8 cellular contexts compared by ENCODE assay signal in genomic region chr10:50554995-50555568, GRCh38.
DNase-seq lines count a peak whose midpoint lies in the region; ATAC-seq, FAIRE-seq and TF ChIP-seq lines count a peak whose summit lies in the region.

No MANE protein-coding gene starts in this region.

- no peak overlapping the region for H4K8ac ChIP-seq in neuronal stem cell (ENCODE audit: low read depth, low read length)

- H3K9me3 ChIP-seq in mucosa of descending colon, result no peaks in the 10 kb centered on the region
- H3K9me3 ChIP-seq in neuronal stem cell (replicated peaks in 1 of 2; ENCODE audit: control insufficient read depth in 2 of 2, insufficient read depth in 1 of 2, low read depth in 1 of 2, low read length in 2 of 2), result no peaks in the 10 kb centered on the region

- peak; percentile 52 for ATAC-seq in mucosa of descending colon
- ATAC-seq in HG03095 (IDR thresholded peaks at IDR 0.05; ENCODE audit: unreplicated experiment), result no peak

- no peak overlapping the region for H4K91ac ChIP-seq in neuronal stem cell (ENCODE audit: low read depth, low read length, poor library complexity)

- DNase-seq in COLO668 (lab: John Stamatoyannopoulos, UW; ENCODE audit: unreplicated experiment), result peak; percentile 9
- peak; percentile 35 for DNase-seq in HT1080 (ENCODE audit: low read depth)
- DNase-seq in dedifferentiated amniotic fluid mesenchymal stem cell (ENCODE audit: extremely low spot score), result peak; percentile 45
- no peak for DNase-seq in mucosa of descending colon
- DNase-seq in Ammon's horn (ENCODE audit: low spot score), result no peak
- DNase-seq in neuronal stem cell (ENCODE audit: low spot score), result no peak
- DNase-seq in GM12892 (ENCODE audit: insufficient read length), result no peak

- H2BK5ac ChIP-seq in neuronal stem cell (ENCODE audit: low read length), result no peak overlapping the region

- no peak overlapping the region for H3K4me3 ChIP-seq in mucosa of descending colon
- H3K4me3 ChIP-seq in neuronal stem cell (ENCODE audit: low read length in 2 of 2), result no peak overlapping the region

- no peak overlapping the region for H2AK5ac ChIP-seq in neuronal stem cell (ENCODE audit: low read depth, low read length)

- H3K27ac ChIP-seq in neuronal stem cell (replicated peaks; ENCODE audit: low read length), result no peak overlapping the region

- no peaks in the 10 kb centered on the region for H3K27me3 ChIP-seq in neuronal stem cell (ENCODE audit: control insufficient read depth in 3 of 3, insufficient read depth in 3 of 3, low read depth in 1 of 3, low read length in 3 of 3)

- H2BK15ac ChIP-seq in neuronal stem cell (ENCODE audit: low read length), result no peak overlapping the region

- no peak for FAIRE-seq in GM12892 (lab: Jason Lieb, UNC)

- no peak overlapping the region for H3K4ac ChIP-seq in neuronal stem cell (ENCODE audit: low read length)

- H3K9ac ChIP-seq in neuronal stem cell (ENCODE audit: low read depth, low read length, poor library complexity), result no peak overlapping the region

- H2BK120ac ChIP-seq in neuronal stem cell (ENCODE audit: low read depth, low read length), result no peak overlapping the region

- no peak overlapping the region for H3K14ac ChIP-seq in neuronal stem cell (ENCODE audit: low read length)

- no peak overlapping the region for H2BK12ac ChIP-seq in neuronal stem cell (ENCODE audit: low read length)

- TF ChIP-seq POLR2A in GM12892 (IDR thresholded peaks at IDR 0.05; ENCODE audit: low read depth, low read length), result no peak

- intact Hi-C loops in mucosa of descending colon (cut with DNase I, micrococcal nuclease), result no loop called here

- H3K18ac ChIP-seq in neuronal stem cell (ENCODE audit: low read length), result no peak overlapping the region

- H3K4me2 ChIP-seq in neuronal stem cell (ENCODE audit: insufficient read depth, low read length, poor library complexity, severe bottlenecking), result no peak overlapping the region

- no CpG with 5 or more reads among the region's 3 CpGs for WGBS in neuronal stem cell (ENCODE audit: extremely low coverage in 2 of 2, insufficient read length in 2 of 2, insufficient replicate concordance in 1 of 2), 2 donors

- H2AFZ ChIP-seq in neuronal stem cell (ENCODE audit: low read length), result no peak overlapping the region

- no peak for TF ChIP-seq CTCF in mucosa of descending colon (IDR thresholded peaks at IDR 0.05)

- H3K23ac ChIP-seq in neuronal stem cell (ENCODE audit: low read depth, low read length, poor library complexity), result no peak overlapping the region

- H3K4me1 ChIP-seq in mucosa of descending colon (ENCODE audit: low read depth) (no peaks in the 10 kb centered on the region), neuronal stem cell (ENCODE audit: control insufficient read depth in 2 of 2, insufficient read depth in 1 of 2, low read depth in 1 of 2, low read length in 2 of 2) (peaks cover 1 to 2% of the 10 kb centered on the region in 2 donors)

- no peaks in the 10 kb centered on the region for H3K79me1 ChIP-seq in neuronal stem cell (ENCODE audit: low read depth, low read length)

- no peaks in the 10 kb centered on the region for H3K36me3 ChIP-seq in mucosa of descending colon (ENCODE audit: low read depth)
- no peaks in the 10 kb centered on the region for H3K36me3 ChIP-seq in neuronal stem cell (replicated peaks in 1 of 2; ENCODE audit: control insufficient read depth in 2 of 2, insufficient read depth in 2 of 2, low read length in 2 of 2)

Comparison
In these comparisons a context has a peak if more than half of its experiments do, and no peak if none do; other contexts are left out.
1. DNase-seq: peak in COLO668 (single experiment), HT1080 (single experiment) and dedifferentiated amniotic fluid mesenchymal stem cell (single experiment); none in mucosa of descending colon (0 of 3), Ammon's horn (single experiment), neuronal stem cell (single experiment) and GM12892 (single experiment).